In the genomic region with DNA sequence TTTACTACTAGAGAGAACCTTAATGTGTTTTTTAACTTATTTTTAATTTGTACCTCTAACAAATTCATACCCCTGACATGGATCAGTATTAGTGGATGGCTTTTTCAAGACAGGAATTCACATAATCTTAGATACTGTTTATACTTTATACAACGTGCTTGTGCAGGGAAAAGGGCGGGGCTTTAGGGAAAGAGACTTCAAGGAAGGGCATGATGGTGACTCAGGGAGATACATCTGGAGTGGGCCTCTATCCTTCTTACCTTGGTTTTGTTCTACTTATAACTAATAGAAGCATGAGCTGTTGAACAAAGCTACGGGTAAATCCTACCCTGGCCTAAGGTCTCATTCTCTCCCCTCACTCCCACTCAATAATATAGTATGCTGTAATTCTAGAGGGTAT, we compare ENCODE assay signal across 19 cellular contexts.
DNase-seq lines count a peak whose midpoint lies in the region; ATAC-seq and TF ChIP-seq lines count a peak whose summit lies in the region.
"Had no signal": no experiment of that assay in that cellular context is flagged by ENCODE, and none has a peak within 500 bp of the region (broad histone marks: within the 10 kb centered on the region; RNA-seq: fewer than 3 reads in every experiment).

No MANE protein-coding gene starts in this region.

- intact Hi-C loops in MCF 10A (cut with micrococcal nuclease) (loop anchor here (1.0 to 5.0 kb wide), 5 partner anchors 120 to 1515 kb away; no protein-coding TSS in a partner anchor), breast epithelium (cut with DNase I; ENCODE audit: low total_unique reads) (no loop called here)

- H3K4me1 ChIP-seq in breast epithelium = no peaks in the 10 kb centered on the region
- H3K4me1 ChIP-seq: right atrium auricular region, suprapubic skin, vagina had no signal

- CTCF ChIA-PET in MCF 10A (lab: Yijun Ruan, JAX) (interaction anchor here (0.6 to 2.3 kb wide), 20 partner anchors 12 to 1533 kb away, joined by 3 to 11 read pairs (median 3); no protein-coding TSS in a partner anchor), T-cell (lab: Charles Lee) (interaction anchor here (0.6 to 4.7 kb wide), 19 partner anchors 8 to 1633 kb away, joined by 3 to 58 read pairs (median 5); partner anchors contain the start of gene PTPRK (in 1 of the 2))

- TF ChIP-seq CTCF in MCF 10A (IDR thresholded peaks at IDR 0.05; ENCODE audit: unreplicated experiment) (no peak), breast epithelium (IDR thresholded peaks at IDR 0.05) (no peak), fibroblast of mammary gland (conservative IDR thresholded peaks at IDR 0.05; ENCODE audit: control insufficient read depth, insufficient read depth, low read depth, low read length) (no peak), coronary artery (IDR thresholded peaks at IDR 0.05) (no peak)

- no TSS peak for BruUV-seq in MCF 10A (replicated peaks; lab: Mats Ljungman, UMichigan)

- H3K36me3 Mint-ChIP-seq in MCF 10A (ENCODE audit: insufficient read depth, unreplicated experiment) (no peaks in the 10 kb centered on the region), T-cell (peaks cover 8% of the 10 kb centered on the region)
- no peaks in the 10 kb centered on the region for H3K36me3 Mint-ChIP-seq in stimulated activated naive B cell treated with anti-CD40 and anti-IgM and Interleukin-4, amounts not matched to agents 10 μg/mL and 1 μg/mL and 100 μg/mL, for 72 hours
- H3K36me3 Mint-ChIP-seq: CD4-positive, CD25-positive, alpha-beta regulatory T cell had no signal

- no peaks in the 10 kb centered on the region for H3K9me3 ChIP-seq in breast epithelium
- H3K9me3 ChIP-seq: lower lobe of right lung, right atrium auricular region, suprapubic skin, vagina had no signal

- H3K4me3 ChIP-seq in breast epithelium = no peak overlapping the region
- H3K4me3 ChIP-seq in fibroblast of mammary gland (ENCODE audit: control insufficient read depth, low read depth, low read length) = no peak overlapping the region
- no peak overlapping the region for H3K4me3 ChIP-seq in coronary artery
- H3K4me3 ChIP-seq: lower lobe of right lung, right atrium auricular region, suprapubic skin, vagina had no signal

- TF ChIP-seq POLR2A in breast epithelium (IDR thresholded peaks at IDR 0.05) = no peak

- no peak overlapping the region for H3K27ac ChIP-seq in breast epithelium
- H3K27ac ChIP-seq in coronary artery = no peak overlapping the region
- H3K27ac ChIP-seq: lower lobe of right lung, right atrium auricular region, suprapubic skin, vagina had no signal

- no peak overlapping the region for H3K4me3 Mint-ChIP-seq in MCF 10A (ENCODE audit: unreplicated experiment)
- no peak overlapping the region for H3K4me3 Mint-ChIP-seq in T-cell
- no peak overlapping the region for H3K4me3 Mint-ChIP-seq in stimulated activated naive B cell treated with anti-CD40 and anti-IgM and Interleukin-4, amounts not matched to agents 10 μg/mL and 1 μg/mL and 100 μg/mL, for 72 hours
- H3K4me3 Mint-ChIP-seq: activated CD4-positive, alpha-beta memory T cell treated with anti-CD3 and anti-CD28 coated beads, Interleukin-2, amount 10 ng/mL, durations not matched to agents 7 days and 5 days; CD4-positive, CD25-positive, alpha-beta regulatory T cell had no signal

- DNase-seq in MCF 10A (ENCODE audit: unreplicated experiment) (peak; percentile 11), breast epithelium (ENCODE audit: low spot score in 2 of 2) (no peak), T-cell (no peak), fibroblast of mammary gland (ENCODE audit: low read depth) (peak; percentile 5), coronary artery (ENCODE audit: low spot score) (no peak)
- no peak for DNase-seq in stimulated activated naive B cell treated with anti-CD40 and anti-IgM and Interleukin-4, amounts not matched to agents 10 μg/mL and 1 μg/mL and 100 μg/mL, for 72 hours
- DNase-seq: activated CD4-positive, alpha-beta memory T cell treated with anti-CD3 and anti-CD28 coated beads, Interleukin-2, amount 10 ng/mL, durations not matched to agents 7 days and 5 days; aorta; CD4-positive, CD25-positive, alpha-beta regulatory T cell; cerebellar nuclear complex; effector memory CD4-positive, alpha-beta T cell; lower lobe of right lung; NCI-H526; SHP77 treated with DMSO at 0.1 percent for 48 hours had no signal

- H3K27me3 Mint-ChIP-seq in MCF 10A (ENCODE audit: insufficient read depth, unreplicated experiment) (peaks cover 21% of the 10 kb centered on the region), T-cell (no peaks in the 10 kb centered on the region)
- H3K27me3 Mint-ChIP-seq in stimulated activated naive B cell treated with anti-CD40 and anti-IgM and Interleukin-4, amounts not matched to agents 10 μg/mL and 1 μg/mL and 100 μg/mL, for 72 hours = peaks cover 0 to 10% of the 10 kb centered on the region in 2 donors
- H3K27me3 Mint-ChIP-seq: activated CD4-positive, alpha-beta memory T cell treated with anti-CD3 and anti-CD28 coated beads, Interleukin-2, amount 10 ng/mL, durations not matched to agents 7 days and 5 days; CD4-positive, CD25-positive, alpha-beta regulatory T cell had no signal

- H3K27me3 ChIP-seq in breast epithelium = no peaks in the 10 kb centered on the region
- H3K27me3 ChIP-seq: right atrium auricular region, suprapubic skin, vagina had no signal

- H3K4me1 Mint-ChIP-seq in MCF 10A (ENCODE audit: insufficient read depth, unreplicated experiment) = no peaks in the 10 kb centered on the region
- peaks cover 56 to 64% (median 58%) of the 10 kb centered on the region in 3 donors for H3K4me1 Mint-ChIP-seq in T-cell
- H3K4me1 Mint-ChIP-seq in stimulated activated naive B cell treated with anti-CD40 and anti-IgM and Interleukin-4, amounts not matched to agents 10 μg/mL and 1 μg/mL and 100 μg/mL, for 72 hours = no peaks in the 10 kb centered on the region
- H3K4me1 Mint-ChIP-seq: activated CD4-positive, alpha-beta memory T cell treated with anti-CD3 and anti-CD28 coated beads, Interleukin-2, amount 10 ng/mL, durations not matched to agents 7 days and 5 days had no signal

- H3K36me3 ChIP-seq in breast epithelium = no peaks in the 10 kb centered on the region
- H3K36me3 ChIP-seq: lower lobe of right lung, right atrium auricular region, suprapubic skin, vagina had no signal

- POLR2A ChIA-PET in MCF 10A (lab: Yijun Ruan, JAX) = interaction anchor here (1.4 to 2.0 kb wide), 2 partner anchors 780 to 993 kb away, joined by 7 read pairs; no protein-coding TSS in a partner anchor
- POLR2A ChIA-PET in T-cell (lab: Charles Lee) = no interaction called here

- ATAC-seq in T-cell (replicated peaks in 1 of 4) (no peak), HG02973 (IDR thresholded peaks at IDR 0.05; ENCODE audit: unreplicated experiment) (no peak), HG02642 (IDR thresholded peaks at IDR 0.05; ENCODE audit: poor library complexity, unreplicated experiment) (no peak)
- ATAC-seq in stimulated activated naive B cell treated with anti-CD40 and anti-IgM and Interleukin-4, amounts not matched to agents 10 μg/mL and 1 μg/mL and 100 μg/mL, for 72 hours (replicated peaks) = no peak

- no peaks in the 10 kb centered on the region for H3K9me3 Mint-ChIP-seq in MCF 10A (ENCODE audit: unreplicated experiment)
- H3K9me3 Mint-ChIP-seq in T-cell = no peaks in the 10 kb centered on the region
- H3K9me3 Mint-ChIP-seq in stimulated activated naive B cell treated with anti-CD40 and anti-IgM and Interleukin-4, amounts not matched to agents 10 μg/mL and 1 μg/mL and 100 μg/mL, for 72 hours = no peaks in the 10 kb centered on the region
- H3K9me3 Mint-ChIP-seq: activated CD4-positive, alpha-beta memory T cell treated with anti-CD3 and anti-CD28 coated beads, Interleukin-2, amount 10 ng/mL, durations not matched to agents 7 days and 5 days; CD4-positive, CD25-positive, alpha-beta regulatory T cell had no signal

- no peak overlapping the region for H3K27ac Mint-ChIP-seq in MCF 10A (ENCODE audit: low read depth, unreplicated experiment)
- peak overlapping the region; percentile 66 to 75 for H3K27ac Mint-ChIP-seq in T-cell
- no peak overlapping the region for H3K27ac Mint-ChIP-seq in stimulated activated naive B cell treated with anti-CD40 and anti-IgM and Interleukin-4, amounts not matched to agents 10 μg/mL and 1 μg/mL and 100 μg/mL, for 72 hours
- H3K27ac Mint-ChIP-seq: activated CD4-positive, alpha-beta memory T cell treated with anti-CD3 and anti-CD28 coated beads, Interleukin-2, amount 10 ng/mL, durations not matched to agents 7 days and 5 days; CD4-positive, CD25-positive, alpha-beta regulatory T cell had no signal

Comparison
In these comparisons a context has a peak if more than half of its experiments do, and no peak if none do; other contexts are left out.
1. DNase-seq: peak in MCF 10A (single experiment) and fibroblast of mammary gland (single experiment); none in breast epithelium (0 of 2), T-cell (0 of 34), coronary artery (single experiment) and stimulated activated naive B cell treated with anti-CD40 and anti-IgM and Interleukin-4, amounts not matched to agents 10 μg/mL and 1 μg/mL and 100 μg/mL, for 72 hours (single experiment).
2. H3K27ac Mint-ChIP-seq: peak in T-cell (2 of 2); none in MCF 10A (single experiment) and stimulated activated naive B cell treated with anti-CD40 and anti-IgM and Interleukin-4, amounts not matched to agents 10 μg/mL and 1 μg/mL and 100 μg/mL, for 72 hours (single experiment).